ENCODE assay signal across 8 cellular contexts in genomic region chr9:134243778-134244467, GRCh38.
DNase-seq lines count a peak whose midpoint lies in the region; ATAC-seq and TF ChIP-seq lines count a peak whose summit lies in the region.

No MANE protein-coding gene starts in this region.

- no peak overlapping the region for H3K27ac ChIP-seq in AG04450 (ENCODE audit: low read depth, low read length)

- ATAC-seq in HG02678 (IDR thresholded peaks at IDR 0.05; ENCODE audit: unreplicated experiment) = no peak

- no peak for TF ChIP-seq CTCF in AG04450 (IDR thresholded peaks at IDR 0.05; ENCODE audit: low read depth, low read length)

- POLR2A ChIA-PET in AG04450 (lab: Yijun Ruan, JAX) = no interaction called here

- H3K27me3 ChIP-seq in AG04450 (ENCODE audit: control insufficient read depth, insufficient read depth, low read length) = peaks cover 47% of the 10 kb centered on the region

- CTCF ChIA-PET in AG04450 (lab: Charles Lee) = no interaction called here

- DNase-seq in AG04450 (ENCODE audit: low read depth, low spot score) (peak; percentile 21), KG1 (lab: John Stamatoyannopoulos, UW) (peak; percentile 4), midbrain (lab: John Stamatoyannopoulos, UW) (peak; percentile 38), dedifferentiated amniotic fluid mesenchymal stem cell (ENCODE audit: extremely low spot score) (no peak), NCI-H146 treated with DMSO at 0.1 percent for 48 hours (lab: John Stamatoyannopoulos, UW; ENCODE audit: unreplicated experiment) (no peak), 8988T (no peak)
- DNase-seq in activated effector memory CD4-positive, alpha-beta T cell treated with Interleukin-2 at 50 U/mL for 16 hours = peak; percentile 4

- peaks cover 13% of the 10 kb centered on the region for H3K9me3 ChIP-seq in AG04450 (ENCODE audit: control insufficient read depth, insufficient read depth, low read length)

- no peak overlapping the region for H3K4me3 ChIP-seq in AG04450 (ENCODE audit: low read depth, low read length)

Comparison
In these comparisons a context has a peak if more than half of its experiments do, and no peak if none do; other contexts are left out.
1. DNase-seq: peak in AG04450 (single experiment), KG1 (single experiment), activated effector memory CD4-positive, alpha-beta T cell treated with Interleukin-2 at 50 U/mL for 16 hours (single experiment) and midbrain (single experiment); none in dedifferentiated amniotic fluid mesenchymal stem cell (single experiment), NCI-H146 treated with DMSO at 0.1 percent for 48 hours (single experiment) and 8988T (single experiment).